Comparison of ENCODE assay signal across 8 cellular contexts in genomic region chr17:45444856-45445820, GRCh38. TPM values are rescaled to one million over a fixed set of nuclear protein-coding genes. Genes with fewer than 3 reads are reported as not detected.
A peak's percentile ranks its signal among the peaks of the same experiment; 100 is the strongest.
DNase-seq lines count a peak whose midpoint lies in the region; ATAC-seq and TF ChIP-seq lines count a peak whose summit lies in the region.
"Not testable (repeated sequence)": the region's sequence is repeated elsewhere in the genome, so short reads cannot be mapped to it uniquely, and the experiment has no call there.

No MANE protein-coding gene starts in this region.

- H3K27me3 ChIP-seq in PC-3 (ENCODE audit: low read length) = not testable (repeated sequence)

- not testable (repeated sequence) for TF ChIP-seq CTCF in Calu3 (IDR thresholded peaks at IDR 0.05; ENCODE audit: unreplicated experiment); PC-3 (conservative IDR thresholded peaks at IDR 0.05; ENCODE audit: low read depth, low read length)

- not testable (repeated sequence) for H3K4me3 ChIP-seq in PC-3 (ENCODE audit: low read length)

- H3K4me1 Mint-ChIP-seq in Calu3 (ENCODE audit: low read depth, unreplicated experiment) (peaks cover 69% of the 10 kb centered on the region), immature natural killer cell (peaks cover 20 to 22% of the 10 kb centered on the region in 2 donors)
- peaks cover 45% of the 10 kb centered on the region for H3K4me1 Mint-ChIP-seq in activated CD4-positive, alpha-beta memory T cell treated with anti-CD3 and anti-CD28 coated beads, Interleukin-2, amount 10 ng/mL, durations not matched to agents 7 days and 5 days
- peaks cover 31% of the 10 kb centered on the region for H3K4me1 Mint-ChIP-seq in activated naive CD8-positive, alpha-beta T cell treated with anti-CD3 and anti-CD28 coated beads, Interleukin-2, amount 10 ng/mL, durations not matched to agents 7 days and 5 days
- H3K4me1 Mint-ChIP-seq in effector memory CD8-positive, alpha-beta T cell (ENCODE audit: low read depth in 2 of 2) = peaks cover 11 to 15% of the 10 kb centered on the region in 2 donors
- peaks cover 7 to 21% (median 15%) of the 10 kb centered on the region in 4 donors for H3K4me1 Mint-ChIP-seq in naive thymus-derived CD8-positive, alpha-beta T cell
- peaks cover 42% of the 10 kb centered on the region for H3K4me1 Mint-ChIP-seq in stimulated activated effector memory CD8-positive, alpha-beta T cell treated with anti-CD3 and anti-CD28 coated beads, Interleukin-12 subunit alpha, Interleukin-12 subunit beta, amount 100 ng/mL, for 72 hours

- BruUV-seq in Calu3 (replicated peaks; lab: Mats Ljungman, UMichigan) = not testable (repeated sequence)
- BruUV-seq in PC-3 (replicated peaks; lab: Mats Ljungman, UMichigan) = TSS peak; percentile 12

- not testable (repeated sequence) for DNase-seq in Calu3; PC-3; activated CD4-positive, alpha-beta memory T cell treated with anti-CD3 and anti-CD28 coated beads, Interleukin-2, amount 10 ng/mL, durations not matched to agents 7 days and 5 days; activated naive CD8-positive, alpha-beta T cell treated with anti-CD3 and anti-CD28 coated beads, Interleukin-2, amount 10 ng/mL, durations not matched to agents 7 days and 5 days; effector memory CD8-positive, alpha-beta T cell; immature natural killer cell; stimulated activated effector memory CD8-positive, alpha-beta T cell treated with anti-CD3 and anti-CD28 coated beads, Interleukin-12 subunit alpha, Interleukin-12 subunit beta, amount 100 ng/mL, for 72 hours (ENCODE audit: low spot score in 2 of 2)
- DNase-seq in naive thymus-derived CD8-positive, alpha-beta T cell = peak in 1 of 10 donors; percentile 52

- H4K20me1 ChIP-seq in PC-3 (ENCODE audit: low read length) = not testable (repeated sequence)

- H3K9me2 ChIP-seq in PC-3 (replicated peaks; ENCODE audit: low read length) = not testable (repeated sequence)

- H3K4me2 ChIP-seq in PC-3 (ENCODE audit: low read length) = not testable (repeated sequence)

- H3K9me3 ChIP-seq in PC-3 (ENCODE audit: low read length) = not testable (repeated sequence)

- intact Hi-C loops in Calu3 (cut with micrococcal nuclease; ENCODE audit: unreplicated experiment); PC-3 (cut with micrococcal nuclease): not testable (repeated sequence)

- not testable (repeated sequence) for H3K79me2 ChIP-seq in PC-3 (ENCODE audit: low read length)

- H3K4me1 ChIP-seq in PC-3 (ENCODE audit: insufficient read depth, low read length) = peaks cover 26% of the 10 kb centered on the region

- H3K9ac ChIP-seq in PC-3 (ENCODE audit: low read length) = not testable (repeated sequence)

- not testable (repeated sequence) for H3K36me3 ChIP-seq in PC-3 (ENCODE audit: low read depth, low read length)

- not testable (repeated sequence) for H3K4me3 Mint-ChIP-seq in Calu3 (ENCODE audit: low read depth, unreplicated experiment); activated CD4-positive, alpha-beta memory T cell treated with anti-CD3 and anti-CD28 coated beads, Interleukin-2, amount 10 ng/mL, durations not matched to agents 7 days and 5 days; immature natural killer cell
- H3K4me3 Mint-ChIP-seq in activated naive CD8-positive, alpha-beta T cell treated with anti-CD3 and anti-CD28 coated beads, Interleukin-2, amount 10 ng/mL, durations not matched to agents 7 days and 5 days = peak overlapping the region; percentile 30
- peak overlapping the region in 1 of 2 donors; percentile 67 for H3K4me3 Mint-ChIP-seq in effector memory CD8-positive, alpha-beta T cell
- peak overlapping the region in 1 of 10 donors; percentile 45 for H3K4me3 Mint-ChIP-seq in naive thymus-derived CD8-positive, alpha-beta T cell
- H3K4me3 Mint-ChIP-seq in stimulated activated effector memory CD8-positive, alpha-beta T cell treated with anti-CD3 and anti-CD28 coated beads, Interleukin-12 subunit alpha, Interleukin-12 subunit beta, amount 100 ng/mL, for 72 hours = peak overlapping the region; percentile 56

- not testable (repeated sequence) for H3F3A ChIP-seq in PC-3 (ENCODE audit: low read length, unreplicated experiment)

- not testable (repeated sequence) for H3K9me3 Mint-ChIP-seq in Calu3 (ENCODE audit: low read depth, unreplicated experiment); activated CD4-positive, alpha-beta memory T cell treated with anti-CD3 and anti-CD28 coated beads, Interleukin-2, amount 10 ng/mL, durations not matched to agents 7 days and 5 days; activated naive CD8-positive, alpha-beta T cell treated with anti-CD3 and anti-CD28 coated beads, Interleukin-2, amount 10 ng/mL, durations not matched to agents 7 days and 5 days; effector memory CD8-positive, alpha-beta T cell; immature natural killer cell; naive thymus-derived CD8-positive, alpha-beta T cell; stimulated activated effector memory CD8-positive, alpha-beta T cell treated with anti-CD3 and anti-CD28 coated beads, Interleukin-12 subunit alpha, Interleukin-12 subunit beta, amount 100 ng/mL, for 72 hours

- H3K36me3 Mint-ChIP-seq in Calu3 (ENCODE audit: insufficient read depth, unreplicated experiment) = peaks cover 66% of the 10 kb centered on the region
- peaks cover 30% of the 10 kb centered on the region for H3K36me3 Mint-ChIP-seq in activated CD4-positive, alpha-beta memory T cell treated with anti-CD3 and anti-CD28 coated beads, Interleukin-2, amount 10 ng/mL, durations not matched to agents 7 days and 5 days (ENCODE audit: low read depth)
- H3K36me3 Mint-ChIP-seq in activated naive CD8-positive, alpha-beta T cell treated with anti-CD3 and anti-CD28 coated beads, Interleukin-2, amount 10 ng/mL, durations not matched to agents 7 days and 5 days = peaks cover 18% of the 10 kb centered on the region
- peaks cover 26% of the 10 kb centered on the region for H3K36me3 Mint-ChIP-seq in effector memory CD8-positive, alpha-beta T cell (ENCODE audit: insufficient read depth)
- H3K36me3 Mint-ChIP-seq in immature natural killer cell = not testable (repeated sequence)
- H3K36me3 Mint-ChIP-seq in naive thymus-derived CD8-positive, alpha-beta T cell = peaks cover 0 to 28% (median 3%) of the 10 kb centered on the region in 3 donors
- H3K36me3 Mint-ChIP-seq in stimulated activated effector memory CD8-positive, alpha-beta T cell treated with anti-CD3 and anti-CD28 coated beads, Interleukin-12 subunit alpha, Interleukin-12 subunit beta, amount 100 ng/mL, for 72 hours = peaks cover 13% of the 10 kb centered on the region

- CTCF ChIA-PET in Calu3 (lab: Charles Lee) = interaction anchor here (1.0 kb wide), 1 partner anchor 16 kb away, joined by 6 read pairs; no protein-coding TSS in a partner anchor
- CTCF ChIA-PET in PC-3 (lab: Charles Lee); activated CD4-positive, alpha-beta memory T cell treated with anti-CD3 and anti-CD28 coated beads, Interleukin-2, amount 10 ng/mL, durations not matched to agents 7 days and 5 days (lab: Charles Lee): not testable (repeated sequence)

- H3K27me3 Mint-ChIP-seq in Calu3 (ENCODE audit: unreplicated experiment); activated CD4-positive, alpha-beta memory T cell treated with anti-CD3 and anti-CD28 coated beads, Interleukin-2, amount 10 ng/mL, durations not matched to agents 7 days and 5 days; activated naive CD8-positive, alpha-beta T cell treated with anti-CD3 and anti-CD28 coated beads, Interleukin-2, amount 10 ng/mL, durations not matched to agents 7 days and 5 days; effector memory CD8-positive, alpha-beta T cell; immature natural killer cell (ENCODE audit: low read depth in 3 of 3); naive thymus-derived CD8-positive, alpha-beta T cell: not testable (repeated sequence)

- not testable (repeated sequence) for ATAC-seq in PC-3; activated naive CD8-positive, alpha-beta T cell treated with anti-CD3 and anti-CD28 coated beads, Interleukin-2, amount 10 ng/mL, durations not matched to agents 7 days and 5 days (ENCODE audit: low read depth); effector memory CD8-positive, alpha-beta T cell (replicated peaks); naive thymus-derived CD8-positive, alpha-beta T cell; stimulated activated effector memory CD8-positive, alpha-beta T cell treated with anti-CD3 and anti-CD28 coated beads, Interleukin-12 subunit alpha, Interleukin-12 subunit beta, amount 100 ng/mL, for 72 hours

- POLR2A ChIA-PET in PC-3 (lab: Charles Lee; ENCODE audit: unreplicated experiment); activated CD4-positive, alpha-beta memory T cell treated with anti-CD3 and anti-CD28 coated beads, Interleukin-2, amount 10 ng/mL, durations not matched to agents 7 days and 5 days (lab: Charles Lee); activated naive CD8-positive, alpha-beta T cell treated with anti-CD3 and anti-CD28 coated beads, Interleukin-2, amount 10 ng/mL, durations not matched to agents 7 days and 5 days (lab: Charles Lee); naive thymus-derived CD8-positive, alpha-beta T cell (lab: Charles Lee): not testable (repeated sequence)

- H2AFZ ChIP-seq in PC-3 (ENCODE audit: low read length) = not testable (repeated sequence)

- peak overlapping the region; percentile 82 for H3K27ac ChIP-seq in PC-3 (ENCODE audit: low read length)

- H3K27ac Mint-ChIP-seq in Calu3 (ENCODE audit: unreplicated experiment) (peak overlapping the region; percentile 95), immature natural killer cell (peak overlapping the region; percentile 17 to 91 (median 72))
- H3K27ac Mint-ChIP-seq in activated CD4-positive, alpha-beta memory T cell treated with anti-CD3 and anti-CD28 coated beads, Interleukin-2, amount 10 ng/mL, durations not matched to agents 7 days and 5 days = peak overlapping the region; percentile 87
- H3K27ac Mint-ChIP-seq in activated naive CD8-positive, alpha-beta T cell treated with anti-CD3 and anti-CD28 coated beads, Interleukin-2, amount 10 ng/mL, durations not matched to agents 7 days and 5 days = peak overlapping the region; percentile 77
- peak overlapping the region; percentile 66 to 92 for H3K27ac Mint-ChIP-seq in effector memory CD8-positive, alpha-beta T cell
- H3K27ac Mint-ChIP-seq in naive thymus-derived CD8-positive, alpha-beta T cell = peak overlapping the region in 7 of 10 donors; percentile 20 to 86 (median 80)
- peak overlapping the region; percentile 91 for H3K27ac Mint-ChIP-seq in stimulated activated effector memory CD8-positive, alpha-beta T cell treated with anti-CD3 and anti-CD28 coated beads, Interleukin-12 subunit alpha, Interleukin-12 subunit beta, amount 100 ng/mL, for 72 hours

RNA-seq across cellular contexts. Expression of gene ARHGAP27, which starts 12.5 kb away (rescaled TPM):
- total RNA-seq in Calu3 (2022) = 104 and 125 TPM in 2 replicates
- total RNA-seq in PC-3 (2014; rRNA removed) = 119 and 134 TPM in 2 replicates
- 10 to 100 TPM; 81.4 to 84.4 TPM for total RNA-seq in activated CD4-positive, alpha-beta memory T cell treated with anti-CD3 and anti-CD28 coated beads, Interleukin-2, amount 10 ng/mL, durations not matched to agents 7 days and 5 days
- 100 to 1,000 TPM in 1 of 2 experiments, 10 to 100 TPM in 1; 99.8 to 114 TPM for total RNA-seq in activated naive CD8-positive, alpha-beta T cell treated with anti-CD3 and anti-CD28 coated beads, Interleukin-2, amount 10 ng/mL, durations not matched to agents 7 days and 5 days
- 10 to 100 TPM; 23.5 to 64.9 (median 27.8) TPM for polyA plus RNA-seq in immature natural killer cell
- 100 to 1,000 TPM; 101 to 102 TPM for total RNA-seq in naive thymus-derived CD8-positive, alpha-beta T cell
- 10 to 100 TPM; 17.3 to 31.1 (median 19.8) TPM for polyA plus RNA-seq in naive thymus-derived CD8-positive, alpha-beta T cell

RNA-seq across cellular contexts. Expression of gene PLEKHM1, which starts 45.4 kb away (rescaled TPM):
- 82.4 and 107 TPM in 2 replicates for total RNA-seq in Calu3 (2022)
- total RNA-seq in PC-3 (2014; rRNA removed) = 15.8 and 20.8 TPM in 2 replicates
- 10 to 100 TPM; 62.7 to 63.5 TPM for total RNA-seq in activated CD4-positive, alpha-beta memory T cell treated with anti-CD3 and anti-CD28 coated beads, Interleukin-2, amount 10 ng/mL, durations not matched to agents 7 days and 5 days
- total RNA-seq in activated naive CD8-positive, alpha-beta T cell treated with anti-CD3 and anti-CD28 coated beads, Interleukin-2, amount 10 ng/mL, durations not matched to agents 7 days and 5 days = 10 to 100 TPM; 61.3 to 63.1 TPM
- 10 to 100 TPM in 2 of 3 donors, 1 to 10 TPM in 1; 7.9 to 34.3 (median 13.6) TPM for polyA plus RNA-seq in immature natural killer cell
- 10 to 100 TPM; 78.0 to 92.7 TPM for total RNA-seq in naive thymus-derived CD8-positive, alpha-beta T cell
- 10 to 100 TPM; 12.4 to 14.7 (median 12.8) TPM for polyA plus RNA-seq in naive thymus-derived CD8-positive, alpha-beta T cell
